ENCODE assay signal across 1 cellular context in the genomic region with DNA sequence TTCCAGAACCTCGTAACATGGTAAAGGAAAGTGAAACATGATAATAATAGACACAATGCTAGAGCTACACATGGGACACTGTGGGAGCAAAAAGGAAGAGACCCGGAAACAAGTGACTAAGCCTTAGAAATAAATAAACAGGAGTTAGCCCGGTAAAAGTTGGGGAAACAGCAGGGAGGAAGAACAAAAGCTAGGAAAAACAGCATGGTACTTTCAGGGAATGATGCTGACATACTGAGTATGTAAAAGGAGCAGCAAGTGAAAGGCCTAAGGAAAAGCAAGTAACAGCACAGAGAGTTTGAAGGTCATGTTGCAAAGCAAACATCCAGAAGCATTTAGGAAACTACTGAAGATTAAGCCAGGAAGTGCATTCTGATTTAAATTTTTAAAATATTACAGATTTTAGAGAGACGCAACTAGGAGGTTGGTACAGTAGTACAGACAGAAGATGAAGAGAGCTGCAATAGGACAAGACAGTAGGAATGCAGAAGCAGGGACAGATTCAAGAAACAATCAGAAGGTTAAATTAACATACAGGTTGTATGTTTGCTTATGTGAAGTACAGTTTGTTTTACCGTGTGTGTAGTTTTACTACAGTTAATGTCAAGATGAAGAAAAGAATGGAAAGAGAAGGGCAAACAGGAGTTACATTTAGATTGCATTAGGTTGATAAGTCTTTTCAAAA.
TF ChIP-seq lines count a peak whose summit lies in the region.

No MANE protein-coding gene starts in this region.

TF ChIP-seq in HepG2, 621 proteins besides CTCF, POLR2A, EP300 and RAD21 (continued from another document):
- TF ChIP-seq FOXP1 (IDR thresholded peaks at IDR 0.05) (no peak), FOXP1 (CRISPR knock-in tag; IDR thresholded peaks at IDR 0.05) (peak; percentile 43)
